In genomic region chr7:29161226-29161625, GRCh38 we compare ENCODE assay signal across 1 cellular context.
TF ChIP-seq lines count a peak whose summit lies in the region.

No MANE protein-coding gene starts in this region.

TF ChIP-seq in K562, 482 proteins besides CTCF, POLR2A, EP300 and RAD21:
- TF ChIP-seq TCF3 (CRISPR knock-in tag; IDR thresholded peaks at IDR 0.05) (peak; percentile 86), CBFA2T2 (conservative IDR thresholded peaks at IDR 0.05) (peak; percentile 36), ARID1B (IDR thresholded peaks at IDR 0.05) (peak; percentile 46; the same call in 1 of the 2 replicates), TAL1 (IDR thresholded peaks at IDR 0.05) (peak; percentile 25; the same call in 1 of the 2 replicates), GATA2 (CRISPR knock-in tag; IDR thresholded peaks at IDR 0.05) (peak; percentile 63; the same call in 1 of the 2 replicates), FOXK1 (CRISPR knock-in tag; IDR thresholded peaks at IDR 0.05; ENCODE audit: borderline replicate concordance) (no peak), CBX5 (IDR thresholded peaks at IDR 0.05; ENCODE audit: borderline replicate concordance, low read depth) (no peak), CBFA2T3 (IDR thresholded peaks at IDR 0.05) (peak; percentile 53)
